7 cellular contexts compared by ENCODE assay signal in genomic region chr20:52041966-52042365, GRCh38.
"Had no signal": no experiment of that assay in that cellular context is flagged by ENCODE, and none has a peak within 500 bp of the region (broad histone marks: within the 10 kb centered on the region; RNA-seq: fewer than 3 reads in every experiment).

No MANE protein-coding gene starts in this region.

- H3K4me3 ChIP-seq: GM12878 had no signal

- DNase-seq: GDM1, GF-D8 had no signal

- FAIRE-seq: GM12878, GM12891, GM12892, GM18507, GM19239 had no signal

- ATAC-seq: GM12878 had no signal
